In the genomic region with DNA sequence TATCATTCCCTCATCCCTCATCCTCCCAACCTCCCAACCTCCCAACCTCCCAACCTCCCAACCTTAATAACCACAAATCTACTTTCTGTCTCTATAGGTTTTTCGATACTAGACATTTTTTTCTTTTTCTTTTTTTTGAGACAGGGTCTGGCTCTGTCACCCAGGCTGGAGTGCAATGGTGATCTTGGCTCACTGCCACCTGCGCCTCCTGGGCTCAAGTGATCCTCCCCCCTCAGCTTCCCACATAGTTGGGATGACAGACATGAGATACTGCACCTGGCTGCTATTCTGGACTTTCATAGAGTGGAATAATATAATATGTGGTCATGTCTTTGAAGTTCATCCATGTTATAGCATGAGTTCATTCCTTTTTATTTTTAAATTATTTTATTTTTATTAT, we compare ENCODE assay signal across 16 cellular contexts.
"Had no signal": no experiment of that assay in that cellular context is flagged by ENCODE, and none has a peak within 500 bp of the region (broad histone marks: within the 10 kb centered on the region; RNA-seq: fewer than 3 reads in every experiment).

No MANE protein-coding gene starts in this region.

- DNase-seq: activated CD4-positive, alpha-beta T cell treated with anti-CD3 and anti-CD28 coated beads, Interleukin-2, amount 50 U/mL, for 48 hours; activated CD8-positive, alpha-beta memory T cell treated with anti-CD3 and anti-CD28 coated beads, Interleukin-2, amount 10 ng/mL, durations not matched to agents 7 days and 5 days; activated naive CD4-positive, alpha-beta T cell treated with anti-CD3 and anti-CD28 coated beads, Interleukin-2, amount 50 U/mL, for 16 hours; activated T-cell treated with anti-CD3 and anti-CD28 coated beads, Interleukin-2, amount 50 U/mL, for 1 hour; left cardiac atrium; psoas muscle; right lobe of liver; WERI-Rb-1 had no signal

- H3K27me3 Mint-ChIP-seq: activated CD8-positive, alpha-beta memory T cell treated with anti-CD3 and anti-CD28 coated beads, Interleukin-2, amount 10 ng/mL, durations not matched to agents 7 days and 5 days; stimulated activated naive CD8-positive, alpha-beta T cell treated with anti-CD3 and anti-CD28 coated beads, Interleukin-15, Interleukin-2, amounts not matched to agents 100 ng/mL and 50 ng/mL, for 24 hours; type B pancreatic cell had no signal

- H3K36me3 Mint-ChIP-seq: activated CD8-positive, alpha-beta memory T cell treated with anti-CD3 and anti-CD28 coated beads, Interleukin-2, amount 10 ng/mL, durations not matched to agents 7 days and 5 days; type B pancreatic cell had no signal

- H3K27me3 ChIP-seq: neural progenitor cell, right lobe of liver, suprapubic skin had no signal

- H3K27ac Mint-ChIP-seq: activated CD8-positive, alpha-beta memory T cell treated with anti-CD3 and anti-CD28 coated beads, Interleukin-2, amount 10 ng/mL, durations not matched to agents 7 days and 5 days; neural progenitor cell; stimulated activated naive CD8-positive, alpha-beta T cell treated with anti-CD3 and anti-CD28 coated beads, Interleukin-15, Interleukin-2, amounts not matched to agents 100 ng/mL and 50 ng/mL, for 24 hours; type B pancreatic cell had no signal

- H3K9me3 ChIP-seq: psoas muscle, right lobe of liver, suprapubic skin had no signal

- H3K4me1 ChIP-seq: neural progenitor cell, psoas muscle, right lobe of liver, suprapubic skin had no signal

- H3K27ac ChIP-seq: neural progenitor cell, psoas muscle, right lobe of liver, suprapubic skin, WERI-Rb-1 had no signal

- H3K4me1 Mint-ChIP-seq: activated CD8-positive, alpha-beta memory T cell treated with anti-CD3 and anti-CD28 coated beads, Interleukin-2, amount 10 ng/mL, durations not matched to agents 7 days and 5 days; neural progenitor cell had no signal

- H3K9ac ChIP-seq: neural progenitor cell had no signal

- H3K36me3 ChIP-seq: neural progenitor cell, right lobe of liver, suprapubic skin, WERI-Rb-1 had no signal

- H3K4me2 ChIP-seq: neural progenitor cell, smooth muscle cell had no signal

- H3K9me3 Mint-ChIP-seq: neural progenitor cell; stimulated activated naive CD8-positive, alpha-beta T cell treated with anti-CD3 and anti-CD28 coated beads, Interleukin-15, Interleukin-2, amounts not matched to agents 100 ng/mL and 50 ng/mL, for 24 hours; type B pancreatic cell had no signal

- H3K4me3 Mint-ChIP-seq: activated CD8-positive, alpha-beta memory T cell treated with anti-CD3 and anti-CD28 coated beads, Interleukin-2, amount 10 ng/mL, durations not matched to agents 7 days and 5 days; neural progenitor cell; stimulated activated naive CD8-positive, alpha-beta T cell treated with anti-CD3 and anti-CD28 coated beads, Interleukin-15, Interleukin-2, amounts not matched to agents 100 ng/mL and 50 ng/mL, for 24 hours; type B pancreatic cell had no signal

- FAIRE-seq: colon, endometrium had no signal

- H3K4me3 ChIP-seq: lung, neural progenitor cell, psoas muscle, right lobe of liver, smooth muscle cell, suprapubic skin had no signal

- ATAC-seq: activated CD8-positive, alpha-beta memory T cell treated with anti-CD3 and anti-CD28 coated beads, Interleukin-2, amount 10 ng/mL, durations not matched to agents 7 days and 5 days; left cardiac atrium; psoas muscle; right lobe of liver had no signal

- H2AFZ ChIP-seq: neural progenitor cell had no signal
